ENCODE assay signal across 1 cellular context in the genomic region with DNA sequence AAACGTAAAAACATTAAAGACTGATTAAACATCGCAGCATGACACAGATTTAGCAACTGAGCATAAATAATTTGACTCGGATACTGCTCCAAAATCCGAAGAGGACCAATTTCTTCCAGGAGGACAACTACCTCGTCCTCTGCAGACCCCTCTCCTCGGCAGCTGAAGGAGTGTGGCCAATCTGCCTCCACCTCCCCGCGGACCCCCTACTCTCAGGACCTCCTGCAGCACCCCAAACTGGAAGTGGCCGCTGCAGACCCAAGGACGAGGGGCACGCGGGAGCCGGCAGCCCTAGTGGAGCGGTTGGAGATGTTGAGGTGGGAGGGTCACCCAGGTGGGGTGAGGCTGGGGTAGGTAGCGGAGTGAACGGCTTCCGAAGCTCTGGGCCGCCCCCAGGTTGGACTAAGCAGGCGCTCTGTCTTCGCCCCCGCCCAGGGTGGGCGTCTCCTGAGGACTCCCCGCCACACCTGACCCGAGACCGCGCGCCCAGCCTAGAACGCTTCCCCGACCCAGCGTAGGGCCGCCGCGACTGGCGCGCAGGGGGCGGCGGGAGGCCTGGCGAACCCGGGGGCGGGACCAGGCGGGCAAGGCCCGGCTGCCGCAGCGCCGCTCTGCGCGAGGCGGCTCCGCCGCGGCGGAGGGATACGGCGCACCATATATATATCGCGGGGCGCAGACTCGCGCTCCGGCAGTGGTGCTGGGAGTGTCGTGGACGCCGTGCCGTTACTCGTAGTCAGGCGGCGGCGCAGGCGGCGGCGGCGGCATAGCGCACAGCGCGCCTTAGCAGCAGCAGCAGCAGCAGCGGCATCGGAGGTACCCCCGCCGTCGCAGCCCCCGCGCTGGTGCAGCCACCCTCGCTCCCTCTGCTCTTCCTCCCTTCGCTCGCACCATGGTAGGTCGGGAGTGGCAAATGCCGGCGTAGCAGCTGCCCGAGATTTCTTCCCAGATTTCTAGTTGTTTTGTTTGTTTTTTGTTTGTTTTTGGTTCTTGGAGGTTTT.
TF ChIP-seq lines count a peak whose summit lies in the region.

A gene (plus strand): TSS at position 688 of the 998 bp plus-strand sequence. CDS start 202 bp downstream, at position 890.

TF ChIP-seq in K562, 482 proteins besides CTCF, POLR2A, EP300 and RAD21 (continued from another document and continues in another):
- TF ChIP-seq, protein P1, sequence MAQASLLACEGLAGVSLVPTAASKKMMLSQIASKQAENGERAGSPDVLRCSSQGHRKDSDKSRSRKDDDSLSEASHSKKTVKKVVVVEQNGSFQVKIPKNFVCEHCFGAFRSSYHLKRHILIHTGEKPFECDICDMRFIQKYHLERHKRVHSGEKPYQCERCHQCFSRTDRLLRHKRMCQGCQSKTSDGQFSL (CRISPR knock-in tag; IDR thresholded peaks at IDR 0.05), result no peak
- TF ChIP-seq, protein P1 (tag; IDR thresholded peaks at IDR 0.05), result peak in 1 of 2 experiments; percentile 16; a peak in 1 of 4 replicates
- TF ChIP-seq, protein P2, sequence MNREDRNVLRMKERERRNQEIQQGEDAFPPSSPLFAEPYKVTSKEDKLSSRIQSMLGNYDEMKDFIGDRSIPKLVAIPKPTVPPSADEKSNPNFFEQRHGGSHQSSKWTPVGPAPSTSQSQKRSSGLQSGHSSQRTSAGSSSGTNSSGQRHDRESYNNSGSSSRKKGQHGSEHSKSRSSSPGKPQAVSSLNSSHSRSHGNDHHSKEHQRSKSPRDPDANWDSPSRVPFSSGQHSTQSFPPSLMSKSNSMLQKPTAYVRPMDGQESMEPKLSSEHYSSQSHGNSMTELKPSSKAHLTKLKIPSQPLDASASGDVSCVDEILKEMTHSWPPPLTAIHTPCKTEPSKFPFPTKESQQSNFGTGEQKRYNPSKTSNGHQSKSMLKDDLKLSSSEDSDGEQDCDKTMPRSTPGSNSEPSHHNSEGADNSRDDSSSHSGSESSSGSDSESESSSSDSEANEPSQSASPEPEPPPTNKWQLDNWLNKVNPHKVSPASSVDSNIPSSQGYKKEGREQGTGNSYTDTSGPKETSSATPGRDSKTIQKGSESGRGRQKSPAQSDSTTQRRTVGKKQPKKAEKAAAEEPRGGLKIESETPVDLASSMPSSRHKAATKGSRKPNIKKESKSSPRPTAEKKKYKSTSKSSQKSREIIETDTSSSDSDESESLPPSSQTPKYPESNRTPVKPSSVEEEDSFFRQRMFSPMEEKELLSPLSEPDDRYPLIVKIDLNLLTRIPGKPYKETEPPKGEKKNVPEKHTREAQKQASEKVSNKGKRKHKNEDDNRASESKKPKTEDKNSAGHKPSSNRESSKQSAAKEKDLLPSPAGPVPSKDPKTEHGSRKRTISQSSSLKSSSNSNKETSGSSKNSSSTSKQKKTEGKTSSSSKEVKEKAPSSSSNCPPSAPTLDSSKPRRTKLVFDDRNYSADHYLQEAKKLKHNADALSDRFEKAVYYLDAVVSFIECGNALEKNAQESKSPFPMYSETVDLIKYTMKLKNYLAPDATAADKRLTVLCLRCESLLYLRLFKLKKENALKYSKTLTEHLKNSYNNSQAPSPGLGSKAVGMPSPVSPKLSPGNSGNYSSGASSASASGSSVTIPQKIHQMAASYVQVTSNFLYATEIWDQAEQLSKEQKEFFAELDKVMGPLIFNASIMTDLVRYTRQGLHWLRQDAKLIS (CRISPR knock-in tag; IDR thresholded peaks at IDR 0.05), result peak; percentile 91
- TF ChIP-seq PHF8 (IDR thresholded peaks at IDR 0.05; ENCODE audit: borderline replicate concordance, low read length) (peak; percentile 96), SRSF3 (IDR thresholded peaks at IDR 0.05; ENCODE audit: insufficient read depth, low read length) (no peak), SP1 (CRISPR knock-in tag; IDR thresholded peaks at IDR 0.05) (peak; percentile 94), L3MBTL2 (IDR thresholded peaks at IDR 0.05) (peak; percentile 55), KLF13 (tag; IDR thresholded peaks at IDR 0.05; ENCODE audit: borderline replicate concordance, low read depth) (no peak), SOX6 (IDR thresholded peaks at IDR 0.05) (peak; percentile 77; the same call in 1 of the 2 replicates), ZNF347 (CRISPR knock-in tag; IDR thresholded peaks at IDR 0.05; ENCODE audit: low read depth) (no peak), ZNF699 (CRISPR knock-in tag; IDR thresholded peaks at IDR 0.05; ENCODE audit: insufficient replicate concordance) (no peak), MTA1 (IDR thresholded peaks at IDR 0.05; ENCODE audit: borderline replicate concordance) (peak; percentile 37; the same call in 1 of the 2 replicates), ATF1 (CRISPR knock-in tag; IDR thresholded peaks at IDR 0.05) (no peak), ATF1 (tag; IDR thresholded peaks at IDR 0.05) (peak; percentile 67), XRCC5 (IDR thresholded peaks at IDR 0.05; ENCODE audit: low read depth, low read length) (peak; percentile 83; the same call in 1 of the 2 replicates), KAT7 (CRISPR knock-in tag; IDR thresholded peaks at IDR 0.05; ENCODE audit: borderline replicate concordance) (peak; percentile 50; the same call in 1 of the 2 replicates), CXXC5 (CRISPR knock-in tag; IDR thresholded peaks at IDR 0.05) (peak; percentile 98), ZNF224 (CRISPR knock-in tag; IDR thresholded peaks at IDR 0.05) (no peak), ZBTB1 (CRISPR knock-in tag; IDR thresholded peaks at IDR 0.05; ENCODE audit: borderline replicate concordance, low read depth) (no peak), ZNF644 (tag; IDR thresholded peaks at IDR 0.05; ENCODE audit: low read depth) (no peak)
- TF ChIP-seq, protein P3, sequence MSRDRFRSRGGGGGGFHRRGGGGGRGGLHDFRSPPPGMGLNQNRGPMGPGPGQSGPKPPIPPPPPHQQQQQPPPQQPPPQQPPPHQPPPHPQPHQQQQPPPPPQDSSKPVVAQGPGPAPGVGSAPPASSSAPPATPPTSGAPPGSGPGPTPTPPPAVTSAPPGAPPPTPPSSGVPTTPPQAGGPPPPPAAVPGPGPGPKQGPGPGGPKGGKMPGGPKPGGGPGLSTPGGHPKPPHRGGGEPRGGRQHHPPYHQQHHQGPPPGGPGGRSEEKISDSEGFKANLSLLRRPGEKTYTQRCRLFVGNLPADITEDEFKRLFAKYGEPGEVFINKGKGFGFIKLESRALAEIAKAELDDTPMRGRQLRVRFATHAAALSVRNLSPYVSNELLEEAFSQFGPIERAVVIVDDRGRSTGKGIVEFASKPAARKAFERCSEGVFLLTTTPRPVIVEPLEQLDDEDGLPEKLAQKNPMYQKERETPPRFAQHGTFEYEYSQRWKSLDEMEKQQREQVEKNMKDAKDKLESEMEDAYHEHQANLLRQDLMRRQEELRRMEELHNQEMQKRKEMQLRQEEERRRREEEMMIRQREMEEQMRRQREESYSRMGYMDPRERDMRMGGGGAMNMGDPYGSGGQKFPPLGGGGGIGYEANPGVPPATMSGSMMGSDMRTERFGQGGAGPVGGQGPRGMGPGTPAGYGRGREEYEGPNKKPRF (IDR thresholded peaks at IDR 0.05; ENCODE audit: low read depth, low read length), result no peak
- TF ChIP-seq, protein P4, sequence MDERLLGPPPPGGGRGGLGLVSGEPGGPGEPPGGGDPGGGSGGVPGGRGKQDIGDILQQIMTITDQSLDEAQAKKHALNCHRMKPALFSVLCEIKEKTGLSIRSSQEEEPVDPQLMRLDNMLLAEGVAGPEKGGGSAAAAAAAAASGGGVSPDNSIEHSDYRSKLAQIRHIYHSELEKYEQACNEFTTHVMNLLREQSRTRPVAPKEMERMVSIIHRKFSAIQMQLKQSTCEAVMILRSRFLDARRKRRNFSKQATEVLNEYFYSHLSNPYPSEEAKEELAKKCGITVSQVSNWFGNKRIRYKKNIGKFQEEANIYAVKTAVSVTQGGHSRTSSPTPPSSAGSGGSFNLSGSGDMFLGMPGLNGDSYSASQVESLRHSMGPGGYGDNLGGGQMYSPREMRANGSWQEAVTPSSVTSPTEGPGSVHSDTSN (CRISPR knock-in tag; IDR thresholded peaks at IDR 0.05; ENCODE audit: low read depth), result no peak
- TF ChIP-seq, protein P4 (tag; conservative IDR thresholded peaks at IDR 0.05; ENCODE audit: low read depth), result no peak
- TF ChIP-seq, protein P5, sequence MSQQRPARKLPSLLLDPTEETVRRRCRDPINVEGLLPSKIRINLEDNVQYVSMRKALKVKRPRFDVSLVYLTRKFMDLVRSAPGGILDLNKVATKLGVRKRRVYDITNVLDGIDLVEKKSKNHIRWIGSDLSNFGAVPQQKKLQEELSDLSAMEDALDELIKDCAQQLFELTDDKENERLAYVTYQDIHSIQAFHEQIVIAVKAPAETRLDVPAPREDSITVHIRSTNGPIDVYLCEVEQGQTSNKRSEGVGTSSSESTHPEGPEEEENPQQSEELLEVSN (IDR thresholded peaks at IDR 0.05; ENCODE audit: borderline replicate concordance in 1 of 2, extremely low read depth in 1 of 2, insufficient read depth in 1 of 2, insufficient read length in 1 of 2, low read depth in 1 of 2, low read length in 1 of 2, poor library complexity in 1 of 2, severe bottlenecking in 1 of 2), result peak; percentile 30 to 35
- TF ChIP-seq, protein P6, sequence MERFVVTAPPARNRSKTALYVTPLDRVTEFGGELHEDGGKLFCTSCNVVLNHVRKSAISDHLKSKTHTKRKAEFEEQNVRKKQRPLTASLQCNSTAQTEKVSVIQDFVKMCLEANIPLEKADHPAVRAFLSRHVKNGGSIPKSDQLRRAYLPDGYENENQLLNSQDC (CRISPR knock-in tag; IDR thresholded peaks at IDR 0.05), result peak; percentile 89; the same call in 1 of the 2 replicates
- TF ChIP-seq, protein P7, sequence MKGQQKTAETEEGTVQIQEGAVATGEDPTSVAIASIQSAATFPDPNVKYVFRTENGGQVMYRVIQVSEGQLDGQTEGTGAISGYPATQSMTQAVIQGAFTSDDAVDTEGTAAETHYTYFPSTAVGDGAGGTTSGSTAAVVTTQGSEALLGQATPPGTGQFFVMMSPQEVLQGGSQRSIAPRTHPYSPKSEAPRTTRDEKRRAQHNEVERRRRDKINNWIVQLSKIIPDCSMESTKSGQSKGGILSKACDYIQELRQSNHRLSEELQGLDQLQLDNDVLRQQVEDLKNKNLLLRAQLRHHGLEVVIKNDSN (CRISPR knock-in tag; IDR thresholded peaks at IDR 0.05), result no peak
- TF ChIP-seq, protein P8, sequence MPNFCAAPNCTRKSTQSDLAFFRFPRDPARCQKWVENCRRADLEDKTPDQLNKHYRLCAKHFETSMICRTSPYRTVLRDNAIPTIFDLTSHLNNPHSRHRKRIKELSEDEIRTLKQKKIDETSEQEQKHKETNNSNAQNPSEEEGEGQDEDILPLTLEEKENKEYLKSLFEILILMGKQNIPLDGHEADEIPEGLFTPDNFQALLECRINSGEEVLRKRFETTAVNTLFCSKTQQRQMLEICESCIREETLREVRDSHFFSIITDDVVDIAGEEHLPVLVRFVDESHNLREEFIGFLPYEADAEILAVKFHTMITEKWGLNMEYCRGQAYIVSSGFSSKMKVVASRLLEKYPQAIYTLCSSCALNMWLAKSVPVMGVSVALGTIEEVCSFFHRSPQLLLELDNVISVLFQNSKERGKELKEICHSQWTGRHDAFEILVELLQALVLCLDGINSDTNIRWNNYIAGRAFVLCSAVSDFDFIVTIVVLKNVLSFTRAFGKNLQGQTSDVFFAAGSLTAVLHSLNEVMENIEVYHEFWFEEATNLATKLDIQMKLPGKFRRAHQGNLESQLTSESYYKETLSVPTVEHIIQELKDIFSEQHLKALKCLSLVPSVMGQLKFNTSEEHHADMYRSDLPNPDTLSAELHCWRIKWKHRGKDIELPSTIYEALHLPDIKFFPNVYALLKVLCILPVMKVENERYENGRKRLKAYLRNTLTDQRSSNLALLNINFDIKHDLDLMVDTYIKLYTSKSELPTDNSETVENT (CRISPR knock-in tag; IDR thresholded peaks at IDR 0.05), result peak; percentile 81
- TF ChIP-seq, protein P9, sequence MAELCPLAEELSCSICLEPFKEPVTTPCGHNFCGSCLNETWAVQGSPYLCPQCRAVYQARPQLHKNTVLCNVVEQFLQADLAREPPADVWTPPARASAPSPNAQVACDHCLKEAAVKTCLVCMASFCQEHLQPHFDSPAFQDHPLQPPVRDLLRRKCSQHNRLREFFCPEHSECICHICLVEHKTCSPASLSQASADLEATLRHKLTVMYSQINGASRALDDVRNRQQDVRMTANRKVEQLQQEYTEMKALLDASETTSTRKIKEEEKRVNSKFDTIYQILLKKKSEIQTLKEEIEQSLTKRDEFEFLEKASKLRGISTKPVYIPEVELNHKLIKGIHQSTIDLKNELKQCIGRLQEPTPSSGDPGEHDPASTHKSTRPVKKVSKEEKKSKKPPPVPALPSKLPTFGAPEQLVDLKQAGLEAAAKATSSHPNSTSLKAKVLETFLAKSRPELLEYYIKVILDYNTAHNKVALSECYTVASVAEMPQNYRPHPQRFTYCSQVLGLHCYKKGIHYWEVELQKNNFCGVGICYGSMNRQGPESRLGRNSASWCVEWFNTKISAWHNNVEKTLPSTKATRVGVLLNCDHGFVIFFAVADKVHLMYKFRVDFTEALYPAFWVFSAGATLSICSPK (IDR thresholded peaks at IDR 0.05; ENCODE audit: borderline replicate concordance), result no peak
- TF ChIP-seq, protein P10, sequence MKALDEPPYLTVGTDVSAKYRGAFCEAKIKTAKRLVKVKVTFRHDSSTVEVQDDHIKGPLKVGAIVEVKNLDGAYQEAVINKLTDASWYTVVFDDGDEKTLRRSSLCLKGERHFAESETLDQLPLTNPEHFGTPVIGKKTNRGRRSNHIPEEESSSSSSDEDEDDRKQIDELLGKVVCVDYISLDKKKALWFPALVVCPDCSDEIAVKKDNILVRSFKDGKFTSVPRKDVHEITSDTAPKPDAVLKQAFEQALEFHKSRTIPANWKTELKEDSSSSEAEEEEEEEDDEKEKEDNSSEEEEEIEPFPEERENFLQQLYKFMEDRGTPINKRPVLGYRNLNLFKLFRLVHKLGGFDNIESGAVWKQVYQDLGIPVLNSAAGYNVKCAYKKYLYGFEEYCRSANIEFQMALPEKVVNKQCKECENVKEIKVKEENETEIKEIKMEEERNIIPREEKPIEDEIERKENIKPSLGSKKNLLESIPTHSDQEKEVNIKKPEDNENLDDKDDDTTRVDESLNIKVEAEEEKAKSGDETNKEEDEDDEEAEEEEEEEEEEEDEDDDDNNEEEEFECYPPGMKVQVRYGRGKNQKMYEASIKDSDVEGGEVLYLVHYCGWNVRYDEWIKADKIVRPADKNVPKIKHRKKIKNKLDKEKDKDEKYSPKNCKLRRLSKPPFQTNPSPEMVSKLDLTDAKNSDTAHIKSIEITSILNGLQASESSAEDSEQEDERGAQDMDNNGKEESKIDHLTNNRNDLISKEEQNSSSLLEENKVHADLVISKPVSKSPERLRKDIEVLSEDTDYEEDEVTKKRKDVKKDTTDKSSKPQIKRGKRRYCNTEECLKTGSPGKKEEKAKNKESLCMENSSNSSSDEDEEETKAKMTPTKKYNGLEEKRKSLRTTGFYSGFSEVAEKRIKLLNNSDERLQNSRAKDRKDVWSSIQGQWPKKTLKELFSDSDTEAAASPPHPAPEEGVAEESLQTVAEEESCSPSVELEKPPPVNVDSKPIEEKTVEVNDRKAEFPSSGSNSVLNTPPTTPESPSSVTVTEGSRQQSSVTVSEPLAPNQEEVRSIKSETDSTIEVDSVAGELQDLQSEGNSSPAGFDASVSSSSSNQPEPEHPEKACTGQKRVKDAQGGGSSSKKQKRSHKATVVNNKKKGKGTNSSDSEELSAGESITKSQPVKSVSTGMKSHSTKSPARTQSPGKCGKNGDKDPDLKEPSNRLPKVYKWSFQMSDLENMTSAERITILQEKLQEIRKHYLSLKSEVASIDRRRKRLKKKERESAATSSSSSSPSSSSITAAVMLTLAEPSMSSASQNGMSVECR (CRISPR knock-in tag; IDR thresholded peaks at IDR 0.05), result peak; percentile 56; the same call in 1 of the 2 replicates
